In the genomic region with DNA sequence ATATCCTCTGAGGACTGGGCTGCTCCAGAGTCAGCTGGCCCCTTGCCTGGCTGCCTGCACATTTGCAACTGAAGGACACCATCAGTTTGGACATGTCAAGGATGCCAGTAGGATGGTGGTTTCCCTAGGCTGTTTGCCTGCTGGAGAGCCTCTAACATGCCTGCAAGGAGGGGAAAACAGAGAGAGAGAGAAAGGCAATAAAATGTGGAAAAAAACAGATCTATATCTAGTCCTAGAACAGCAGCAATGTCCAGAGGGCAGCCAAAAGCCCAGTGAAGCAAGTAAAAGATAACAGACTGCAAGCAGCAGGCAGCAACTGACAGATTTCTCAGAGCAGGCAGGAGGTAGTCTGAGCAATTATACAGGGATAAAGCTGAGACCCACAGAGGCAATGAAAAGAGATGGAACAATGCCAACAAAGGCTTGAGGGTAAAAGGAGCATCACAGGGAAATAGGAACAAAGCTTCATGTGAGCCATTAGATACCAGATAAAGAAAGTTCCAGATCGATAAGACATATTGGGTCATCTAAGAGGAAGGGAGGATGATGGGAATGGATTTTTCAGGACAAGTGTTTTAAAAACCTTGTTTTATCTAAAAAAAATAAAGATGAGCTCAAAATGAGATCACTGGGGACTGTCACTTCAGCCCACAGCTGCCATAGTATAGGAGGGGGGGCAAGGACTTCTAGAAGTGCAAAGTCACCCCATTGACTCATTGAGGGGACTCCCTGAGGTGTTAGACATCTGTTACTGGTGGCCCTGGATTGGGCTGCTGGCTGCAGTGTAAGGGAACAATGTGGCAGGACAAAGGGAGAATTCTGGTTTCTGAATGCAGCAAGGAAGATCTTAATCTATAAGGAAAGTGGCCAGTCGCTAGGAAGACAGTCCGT, we compare ENCODE assay signal across 8 cellular contexts. TPM values are rescaled to one million over a fixed set of nuclear protein-coding genes. Genes with fewer than 3 reads are reported as not detected.
A peak's percentile ranks its signal among the peaks of the same experiment; 100 is the strongest.
DNase-seq lines count a peak whose midpoint lies in the region; ATAC-seq and TF ChIP-seq lines count a peak whose summit lies in the region.

No MANE protein-coding gene starts in this region.

- peak; percentile 64 for ATAC-seq in left lobe of liver
- ATAC-seq in GM18909 (IDR thresholded peaks at IDR 0.05; ENCODE audit: poor library complexity, unreplicated experiment) = no peak
- no peak for ATAC-seq in HG02623 (IDR thresholded peaks at IDR 0.05; ENCODE audit: unreplicated experiment)
- ATAC-seq in GM18868 (IDR thresholded peaks at IDR 0.05; ENCODE audit: unreplicated experiment) = no peak

- intact Hi-C loops in OCI-LY7 (cut with micrococcal nuclease; ENCODE audit: unreplicated experiment) = no loop called here

- H3K79me2 ChIP-seq in OCI-LY7 (ENCODE audit: insufficient read depth, low read depth, low read length) = no peaks in the 10 kb centered on the region

- no peak overlapping the region for H3K4me2 ChIP-seq in OCI-LY7 (ENCODE audit: low read length)

- peak overlapping the region; percentile 97 for H3K27ac ChIP-seq in VCaP
- H3K27ac ChIP-seq in OCI-LY7 (ENCODE audit: low read depth, low read length, poor library complexity, severe bottlenecking) = no peak overlapping the region

- POLR2A ChIA-PET in OCI-LY7 (lab: Charles Lee) = interaction anchor here (0.6 kb wide), 1 partner anchor 202 kb away, joined by 3 read pairs; no protein-coding TSS in a partner anchor

- DNase-seq in AG08395 (ENCODE audit: low spot score) (peak; percentile 29), NCI-H1105 (lab: John Stamatoyannopoulos, UW) (peak; percentile 69), left lobe of liver (ENCODE audit: low spot score) (peak; percentile 73), OCI-LY7 (ENCODE audit: low spot score) (no peak)

- no peak for TF ChIP-seq CTCF in VCaP (conservative IDR thresholded peaks at IDR 0.05)
- no peak for TF ChIP-seq CTCF in OCI-LY7 (conservative IDR thresholded peaks at IDR 0.05; ENCODE audit: low read length)

- no peaks in the 10 kb centered on the region for H3K36me3 ChIP-seq in OCI-LY7 (ENCODE audit: insufficient read depth, low read length)

- CTCF ChIA-PET in OCI-LY7 (lab: Charles Lee; ENCODE audit: unreplicated experiment) = no interaction called here

- H2AFZ ChIP-seq in OCI-LY7 (ENCODE audit: low read length) = no peak overlapping the region

- H3K9me3 ChIP-seq in OCI-LY7 (ENCODE audit: low read length) = no peaks in the 10 kb centered on the region

- H3K4me1 ChIP-seq in OCI-LY7 (ENCODE audit: insufficient read depth, low read length, poor library complexity, severe bottlenecking) = no peaks in the 10 kb centered on the region

- no peaks in the 10 kb centered on the region for H3K9me2 ChIP-seq in OCI-LY7 (ENCODE audit: insufficient read depth, low read length)

- BruUV-seq in OCI-LY7 (replicated peaks; lab: Mats Ljungman, UMichigan) = no TSS peak

- H4K20me1 ChIP-seq in OCI-LY7 (ENCODE audit: insufficient read depth, low read length) = no peaks in the 10 kb centered on the region

- H3K4me3 ChIP-seq in OCI-LY7 (ENCODE audit: low read depth, low read length, poor library complexity, severe bottlenecking) = no peak overlapping the region

RNA-seq across cellular contexts. Expression of gene GADD45A, which starts 38.6 kb away (rescaled TPM):
- total RNA-seq in left lobe of liver (58.6 TPM), OCI-LY7 (2022) (48.6 and 54.9 TPM in 2 replicates)
- 46.8 and 60.7 TPM in 2 replicates for total RNA-seq in OCI-LY7 (2014; rRNA removed; shearing (Covaris generic))
